In the genomic region with DNA sequence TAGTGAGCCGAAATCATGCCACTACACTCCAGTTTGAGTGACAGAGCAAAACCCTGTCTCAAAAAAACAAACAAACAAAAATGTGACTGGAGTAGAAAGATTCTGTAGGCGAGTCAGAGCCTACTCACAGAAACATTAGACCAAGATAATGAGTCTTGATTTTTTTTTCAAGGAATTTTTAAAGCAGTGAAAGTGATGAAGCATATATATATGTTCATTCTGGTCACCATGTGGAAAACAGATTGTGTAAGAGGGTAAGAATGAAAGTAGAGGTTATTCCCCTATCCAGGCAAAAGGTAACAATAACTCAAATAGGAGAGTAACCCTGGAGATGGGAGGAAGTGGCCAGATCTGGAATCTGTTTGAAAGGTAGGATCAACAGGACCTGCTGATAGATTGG, we compare ENCODE assay signal across 28 cellular contexts.
"Had no signal": no experiment of that assay in that cellular context is flagged by ENCODE, and none has a peak within 500 bp of the region (broad histone marks: within the 10 kb centered on the region; RNA-seq: fewer than 3 reads in every experiment).

No MANE protein-coding gene starts in this region.

- H3K4me1 Mint-ChIP-seq: activated CD4-positive, alpha-beta T cell treated with anti-CD3 and anti-CD28 coated beads, Interleukin-2, amount 10 ng/mL, durations not matched to agents 24 days and 14 days; activated CD8-positive, alpha-beta memory T cell treated with anti-CD3 and anti-CD28 coated beads, Interleukin-2, amount 10 ng/mL, durations not matched to agents 7 days and 5 days; activated T-helper 17 cell treated with anti-CD3 and anti-CD28 coated beads, Interleukin-2, amount 50 U/mL, for 72 hours; central memory CD8-positive, alpha-beta T cell had no signal

- H3K27ac Mint-ChIP-seq: activated CD4-positive, alpha-beta memory T cell treated with anti-CD3 and anti-CD28 coated beads for 36 hours; activated CD4-positive, alpha-beta T cell treated with anti-CD3 and anti-CD28 coated beads for 36 hours; activated CD4-positive, alpha-beta T cell treated with anti-CD3 and anti-CD28 coated beads, Interleukin-2, amount 10 ng/mL, durations not matched to agents 24 days and 14 days; activated CD8-positive, alpha-beta memory T cell treated with anti-CD3 and anti-CD28 coated beads, Interleukin-2, amount 10 ng/mL, durations not matched to agents 7 days and 5 days; activated CD8-positive, alpha-beta T cell treated with anti-CD3 and anti-CD28 coated beads, Interleukin-2, amount 10 ng/mL, durations not matched to agents 7 days and 5 days; activated naive CD8-positive, alpha-beta T cell; activated T-helper 17 cell treated with anti-CD3 and anti-CD28 coated beads, Interleukin-2, amount 50 U/mL, for 72 hours; dendritic cell treated with granulocyte-macrophage colony-stimulating factor and Interleukin-4, amounts not matched to agents 40 ng/mL and 50 ng/mL, for 4 days; endodermal cell had no signal

- DNase-seq: activated CD4-positive, alpha-beta memory T cell treated with anti-CD3 and anti-CD28 coated beads for 36 hours; activated CD4-positive, alpha-beta T cell treated with anti-CD3 and anti-CD28 coated beads for 36 hours; activated CD4-positive, alpha-beta T cell treated with anti-CD3 and anti-CD28 coated beads, Interleukin-2, amount 10 ng/mL, durations not matched to agents 24 days and 14 days; activated CD4-positive, CD25-positive, alpha-beta regulatory T cell; activated CD4-positive, CD25-positive, alpha-beta regulatory T cell treated with anti-CD3 and anti-CD28 coated beads, Interleukin-2, amount 50 U/mL, for 72 hours; activated CD8-positive, alpha-beta memory T cell treated with anti-CD3 and anti-CD28 coated beads, Interleukin-2, amount 10 ng/mL, durations not matched to agents 7 days and 5 days; activated CD8-positive, alpha-beta memory T cell treated with anti-CD3 and anti-CD28 coated beads, Interleukin-2, amount 50 U/mL, for 4 hours; activated CD8-positive, alpha-beta T cell treated with anti-CD3 and anti-CD28 coated beads, Interleukin-2, amount 10 ng/mL, durations not matched to agents 7 days and 5 days; activated effector memory CD4-positive, alpha-beta T cell treated with Interleukin-2 at 50 U/mL for 16 hours; activated gamma-delta T cell treated with Interleukin-2 at 50 U/mL for 16 hours; activated naive CD4-positive, alpha-beta T cell treated with anti-CD3 and anti-CD28 coated beads, Interleukin-2, amount 50 U/mL, for 16 hours; activated naive CD4-positive, alpha-beta T cell treated with Interleukin-2 at 50 U/mL for 16 hours; activated T-cell treated with anti-CD3 and anti-CD28 coated beads, Interleukin-2, amount 50 U/mL, for 1 hour; amniotic stem cell; anterior cingulate cortex; brain microvascular endothelial cell; dorsolateral prefrontal cortex; effector memory CD4-positive, alpha-beta T cell; endodermal cell; erythroblast; gastrocnemius medialis; glutamatergic neuron; T-helper 2 cell had no signal

- H3K4me3 Mint-ChIP-seq: activated CD4-positive, alpha-beta memory T cell treated with anti-CD3 and anti-CD28 coated beads for 36 hours; activated CD4-positive, alpha-beta T cell treated with anti-CD3 and anti-CD28 coated beads for 36 hours; activated CD4-positive, alpha-beta T cell treated with anti-CD3 and anti-CD28 coated beads, Interleukin-2, amount 10 ng/mL, durations not matched to agents 24 days and 14 days; activated CD8-positive, alpha-beta memory T cell treated with anti-CD3 and anti-CD28 coated beads, Interleukin-2, amount 10 ng/mL, durations not matched to agents 7 days and 5 days; activated CD8-positive, alpha-beta T cell treated with anti-CD3 and anti-CD28 coated beads, Interleukin-2, amount 10 ng/mL, durations not matched to agents 7 days and 5 days; activated naive CD8-positive, alpha-beta T cell; activated T-helper 17 cell treated with anti-CD3 and anti-CD28 coated beads, Interleukin-2, amount 50 U/mL, for 72 hours; central memory CD8-positive, alpha-beta T cell; dendritic cell treated with granulocyte-macrophage colony-stimulating factor and Interleukin-4, amounts not matched to agents 40 ng/mL and 50 ng/mL, for 4 days; endodermal cell had no signal

- H3K27me3 Mint-ChIP-seq: dendritic cell treated with granulocyte-macrophage colony-stimulating factor and Interleukin-4, amounts not matched to agents 40 ng/mL and 50 ng/mL, for 4 days had no signal

- ATAC-seq: activated CD4-positive, alpha-beta T cell treated with anti-CD3 and anti-CD28 coated beads for 36 hours; activated CD8-positive, alpha-beta memory T cell treated with anti-CD3 and anti-CD28 coated beads, Interleukin-2, amount 10 ng/mL, durations not matched to agents 7 days and 5 days; activated CD8-positive, alpha-beta T cell treated with anti-CD3 and anti-CD28 coated beads, Interleukin-2, amount 10 ng/mL, durations not matched to agents 7 days and 5 days; activated T-helper 17 cell treated with anti-CD3 and anti-CD28 coated beads, Interleukin-2, amount 50 U/mL, for 72 hours; foreskin keratinocyte; gastrocnemius medialis had no signal

- H3K36me3 Mint-ChIP-seq: activated CD4-positive, alpha-beta memory T cell treated with anti-CD3 and anti-CD28 coated beads for 36 hours; activated CD8-positive, alpha-beta memory T cell treated with anti-CD3 and anti-CD28 coated beads, Interleukin-2, amount 10 ng/mL, durations not matched to agents 7 days and 5 days had no signal

- H3K9me3 Mint-ChIP-seq: activated CD4-positive, alpha-beta memory T cell treated with anti-CD3 and anti-CD28 coated beads for 36 hours; central memory CD8-positive, alpha-beta T cell; dendritic cell treated with granulocyte-macrophage colony-stimulating factor and Interleukin-4, amounts not matched to agents 40 ng/mL and 50 ng/mL, for 4 days; endodermal cell had no signal
